Comparison of ENCODE assay signal across 15 cellular contexts in genomic region chr1:7648761-7649384, GRCh38.
DNase-seq lines count a peak whose midpoint lies in the region; ATAC-seq, FAIRE-seq and TF ChIP-seq lines count a peak whose summit lies in the region.
"Had no signal": no experiment of that assay in that cellular context is flagged by ENCODE, and none has a peak within 500 bp of the region (broad histone marks: within the 10 kb centered on the region; RNA-seq: fewer than 3 reads in every experiment).

No MANE protein-coding gene starts in this region.

- TF ChIP-seq CTCF in pancreas (IDR thresholded peaks at IDR 0.05) (no peak), GM10248 (IDR thresholded peaks at IDR 0.05; ENCODE audit: control extremely low read depth, extremely low read depth, low read depth, missing control alignments) (no peak), Caco-2 (IDR thresholded peaks at IDR 0.05; ENCODE audit: insufficient read depth in 1 of 2, low read depth in 1 of 2, low read length in 1 of 2, severe bottlenecking in 1 of 2, unreplicated experiment in 1 of 2) (no peak)

- H3K4me3 Mint-ChIP-seq in activated CD4-positive, alpha-beta T cell treated with anti-CD3 and anti-CD28 coated beads, Interleukin-2, amount 10 ng/mL, durations not matched to agents 24 days and 14 days, result no peak overlapping the region
- no peak overlapping the region for H3K4me3 Mint-ChIP-seq in Caco-2 (ENCODE audit: unreplicated experiment)
- H3K4me3 Mint-ChIP-seq: activated naive CD8-positive, alpha-beta T cell treated with anti-CD3 and anti-CD28 coated beads, Interleukin-2, amount 50 U/mL, for 24 hours; type B pancreatic cell had no signal

- no TSS peak for BruUV-seq in Caco-2 (replicated peaks; lab: Mats Ljungman, UMichigan)

- H3K9ac ChIP-seq in BLaER1 treated with 17β-estradiol and CSF1 and Interleukin-3, amounts not matched to agents 10 nM and 100 nM, result peak overlapping the region in 10 of 11 experiments; percentile 22 to 78 (median 73); a peak in 17 of 22 replicates

- intact Hi-C loops in pancreas (cut with DNase I), result loop anchor here in 2 of 3 donors (5.0 to 10.0 kb wide), 4 partner anchors 424 to 677 kb away; no protein-coding TSS in a partner anchor
- intact Hi-C loops in activated CD4-positive, alpha-beta T cell treated with anti-CD3 and anti-CD28 coated beads, Interleukin-2, amount 10 ng/mL, durations not matched to agents 24 days and 14 days (cut with micrococcal nuclease), result loop anchor here (5.0 kb wide), 2 partner anchors 607 to 927 kb away; no protein-coding TSS in a partner anchor
- intact Hi-C loops in Caco-2 (cut with micrococcal nuclease; ENCODE audit: unreplicated experiment), result no loop called here

- H3K9me3 ChIP-seq in BLaER1 treated with 17β-estradiol and CSF1 and Interleukin-3, amounts not matched to agents 10 nM and 100 nM (replicated peaks in 1 of 11), result peaks cover 0 to 5% (median 0%) of the 10 kb centered on the region in 11 experiments; a peak in 2 of 22 replicates
- no peaks in the 10 kb centered on the region for H3K9me3 ChIP-seq in pancreas
- H3K9me3 ChIP-seq in Caco-2, result no peaks in the 10 kb centered on the region

- H3K27ac ChIP-seq in BLaER1 treated with 17β-estradiol and CSF1 and Interleukin-3, amounts not matched to agents 10 nM and 100 nM, result peak overlapping the region in 10 of 11 experiments; percentile 10 to 90 (median 86); a peak in 19 of 22 replicates
- H3K27ac ChIP-seq in epithelial cell of prostate (no peak overlapping the region), pancreas (no peak overlapping the region)

- H4K20me1 ChIP-seq in BLaER1 treated with 17β-estradiol and CSF1 and Interleukin-3, amounts not matched to agents 10 nM and 100 nM, result no peaks in the 10 kb centered on the region

- CTCF ChIA-PET in GM10248 (lab: Yijun Ruan, JAX), result interaction anchor here (0.7 to 3.4 kb wide), 8 partner anchors 10 to 925 kb away, joined by 3 to 36 read pairs (median 4); no protein-coding TSS in a partner anchor
- CTCF ChIA-PET in Caco-2 (lab: Charles Lee), result no interaction called here

- no peaks in the 10 kb centered on the region for H3K27me3 ChIP-seq in BLaER1 treated with 17β-estradiol and CSF1 and Interleukin-3, amounts not matched to agents 10 nM and 100 nM
- H3K27me3 ChIP-seq in pancreas, result no peaks in the 10 kb centered on the region
- no peaks in the 10 kb centered on the region for H3K27me3 ChIP-seq in Caco-2 (replicated peaks; ENCODE audit: control insufficient read depth, insufficient read depth, low read length)
- H3K27me3 ChIP-seq: dorsolateral prefrontal cortex had no signal

- H3K4me3 ChIP-seq in BLaER1 treated with 17β-estradiol and CSF1 and Interleukin-3, amounts not matched to agents 10 nM and 100 nM, result 0 out of 20 replicates have a peak overlapping the region, but pooled peaks of 1 of the 10 experiments have one; percentile 6
- H3K4me3 ChIP-seq in pancreas, result no peak overlapping the region
- no peak overlapping the region for H3K4me3 ChIP-seq in Caco-2 (ENCODE audit: low read depth, low read length)
- H3K4me3 ChIP-seq: dorsolateral prefrontal cortex had no signal

- ATAC-seq in pancreas, result peak; percentile 42 to 72 (median 68)
- ATAC-seq: activated naive CD8-positive, alpha-beta T cell treated with anti-CD3 and anti-CD28 coated beads, Interleukin-2, amount 50 U/mL, for 24 hours had no signal

- FAIRE-seq in pancreas (lab: Jason Lieb, UNC), result no peak

- H3K4me2 ChIP-seq in BLaER1 treated with 17β-estradiol and CSF1 and Interleukin-3, amounts not matched to agents 10 nM and 100 nM, result peak overlapping the region; percentile 67 to 91 (median 83)

- WGBS in pancreas, 2 donors, result 50 to 51% methylated on average over 14 of the region's 14 CpGs

- no peaks in the 10 kb centered on the region for H3K4me1 Mint-ChIP-seq in activated CD4-positive, alpha-beta T cell treated with anti-CD3 and anti-CD28 coated beads, Interleukin-2, amount 10 ng/mL, durations not matched to agents 24 days and 14 days
- H3K4me1 Mint-ChIP-seq in Caco-2 (ENCODE audit: low read depth, unreplicated experiment), result no peaks in the 10 kb centered on the region
- H3K4me1 Mint-ChIP-seq: activated naive CD8-positive, alpha-beta T cell treated with anti-CD3 and anti-CD28 coated beads, Interleukin-2, amount 50 U/mL, for 24 hours had no signal

- POLR2A ChIA-PET in GM10248 (lab: Yijun Ruan, JAX), result no interaction called here
- POLR2A ChIA-PET in Caco-2 (lab: Charles Lee), result no interaction called here

- peaks cover 14 to 74% (median 62%) of the 10 kb centered on the region in 10 experiments for H3K4me1 ChIP-seq in BLaER1 treated with 17β-estradiol and CSF1 and Interleukin-3, amounts not matched to agents 10 nM and 100 nM
- H3K4me1 ChIP-seq in pancreas (no peaks in the 10 kb centered on the region), Caco-2 (no peaks in the 10 kb centered on the region)

- no peaks in the 10 kb centered on the region for H3K36me3 Mint-ChIP-seq in activated CD4-positive, alpha-beta T cell treated with anti-CD3 and anti-CD28 coated beads, Interleukin-2, amount 10 ng/mL, durations not matched to agents 24 days and 14 days (ENCODE audit: low read depth)
- peaks cover 5% of the 10 kb centered on the region for H3K36me3 Mint-ChIP-seq in Caco-2 (ENCODE audit: insufficient read depth, unreplicated experiment)
- H3K36me3 Mint-ChIP-seq: type B pancreatic cell had no signal

- peak; percentile 16 for DNase-seq in NCI-H2029 treated with DMSO at 0.1 percent for 48 hours (lab: John Stamatoyannopoulos, UW)
- DNase-seq in epithelial cell of prostate (ENCODE audit: low read depth, low spot score), result peak; percentile 12
- DNase-seq in pancreas, result peak in 5 of 6 donors; percentile 41 to 76 (median 62)
- no peak for DNase-seq in stimulated activated naive CD4-positive, alpha-beta T cell treated with Interleukin-2 at 50 U/mL for 16 hours (lab: John Stamatoyannopoulos, UW)
- DNase-seq in GM10248 (ENCODE audit: extremely low spot score), result no peak
- DNase-seq in activated CD4-positive, alpha-beta T cell treated with anti-CD3 and anti-CD28 coated beads, Interleukin-2, amount 10 ng/mL, durations not matched to agents 24 days and 14 days, result no peak
- no peak for DNase-seq in Caco-2
- DNase-seq: activated naive CD8-positive, alpha-beta T cell treated with anti-CD3 and anti-CD28 coated beads, Interleukin-2, amount 50 U/mL, for 24 hours; C1 segment of cervical spinal cord; OCI-M1; retina; T-helper 9 cell had no signal

- H3K9me3 Mint-ChIP-seq in activated CD4-positive, alpha-beta T cell treated with anti-CD3 and anti-CD28 coated beads, Interleukin-2, amount 10 ng/mL, durations not matched to agents 24 days and 14 days, result no peaks in the 10 kb centered on the region
- H3K9me3 Mint-ChIP-seq in Caco-2 (ENCODE audit: unreplicated experiment), result no peaks in the 10 kb centered on the region
- H3K9me3 Mint-ChIP-seq: activated naive CD8-positive, alpha-beta T cell treated with anti-CD3 and anti-CD28 coated beads, Interleukin-2, amount 50 U/mL, for 24 hours; type B pancreatic cell had no signal

- H3K27ac Mint-ChIP-seq in activated CD4-positive, alpha-beta T cell treated with anti-CD3 and anti-CD28 coated beads, Interleukin-2, amount 10 ng/mL, durations not matched to agents 24 days and 14 days, result no peak overlapping the region
- no peak overlapping the region for H3K27ac Mint-ChIP-seq in Caco-2 (ENCODE audit: unreplicated experiment)
- H3K27ac Mint-ChIP-seq: activated naive CD8-positive, alpha-beta T cell treated with anti-CD3 and anti-CD28 coated beads, Interleukin-2, amount 50 U/mL, for 24 hours; type B pancreatic cell had no signal

- H3K27me3 Mint-ChIP-seq in activated CD4-positive, alpha-beta T cell treated with anti-CD3 and anti-CD28 coated beads, Interleukin-2, amount 10 ng/mL, durations not matched to agents 24 days and 14 days, result no peaks in the 10 kb centered on the region
- H3K27me3 Mint-ChIP-seq in Caco-2 (ENCODE audit: insufficient read depth, unreplicated experiment), result no peaks in the 10 kb centered on the region
- H3K27me3 Mint-ChIP-seq: activated naive CD8-positive, alpha-beta T cell treated with anti-CD3 and anti-CD28 coated beads, Interleukin-2, amount 50 U/mL, for 24 hours had no signal

- H3K36me3 ChIP-seq in BLaER1 treated with 17β-estradiol and CSF1 and Interleukin-3, amounts not matched to agents 10 nM and 100 nM, result no peaks in the 10 kb centered on the region
- H3K36me3 ChIP-seq in pancreas, result no peaks in the 10 kb centered on the region
- no peaks in the 10 kb centered on the region for H3K36me3 ChIP-seq in Caco-2 (ENCODE audit: control insufficient read depth, insufficient read depth, low read length)

Comparison
In these comparisons a context has a peak if more than half of its experiments do, and no peak if none do; other contexts are left out.
1. H3K27ac ChIP-seq: peak in BLaER1 treated with 17β-estradiol and CSF1 and Interleukin-3, amounts not matched to agents 10 nM and 100 nM (10 of 11); none in epithelial cell of prostate (single experiment) and pancreas (0 of 4).
2. DNase-seq: peak in NCI-H2029 treated with DMSO at 0.1 percent for 48 hours (single experiment), epithelial cell of prostate (single experiment) and pancreas (5 of 6); none in stimulated activated naive CD4-positive, alpha-beta T cell treated with Interleukin-2 at 50 U/mL for 16 hours (single experiment), GM10248 (single experiment), activated CD4-positive, alpha-beta T cell treated with anti-CD3 and anti-CD28 coated beads, Interleukin-2, amount 10 ng/mL, durations not matched to agents 24 days and 14 days (single experiment) and Caco-2 (0 of 2).